ENCODE assay signal across 1 cellular context in genomic region chr11:2131371-2132228, GRCh38.
TF ChIP-seq lines count a peak whose summit lies in the region.

No MANE protein-coding gene starts in this region.

TF ChIP-seq in K562, 482 proteins besides CTCF, POLR2A, EP300 and RAD21:
- TF ChIP-seq MAFK (IDR thresholded peaks at IDR 0.05; ENCODE audit: low read length) (no peak), PHF20 (IDR thresholded peaks at IDR 0.05; ENCODE audit: partially characterized antibody) (peak; percentile 24)
